In genomic region chr9:89387970-89388867, GRCh38 we compare ENCODE assay signal across 10 cellular contexts.
DNase-seq lines count a peak whose midpoint lies in the region; ATAC-seq and TF ChIP-seq lines count a peak whose summit lies in the region.
"Had no signal": no experiment of that assay in that cellular context is flagged by ENCODE, and none has a peak within 500 bp of the region (broad histone marks: within the 10 kb centered on the region; RNA-seq: fewer than 3 reads in every experiment).

No MANE protein-coding gene starts in this region.

- no peak overlapping the region for H3K4me2 ChIP-seq in OCI-LY7 (ENCODE audit: low read length)

- CTCF ChIA-PET in activated CD4-positive, alpha-beta T cell treated with anti-CD3 and anti-CD28 coated beads, Interleukin-2, amount 10 ng/mL, durations not matched to agents 7 days and 5 days (lab: Charles Lee), result no interaction called here
- CTCF ChIA-PET in OCI-LY7 (lab: Charles Lee; ENCODE audit: unreplicated experiment), result no interaction called here

- DNase-seq in activated CD4-positive, alpha-beta T cell treated with anti-CD3 and anti-CD28 coated beads, Interleukin-2, amount 10 ng/mL, durations not matched to agents 7 days and 5 days, result no peak
- no peak for DNase-seq in activated CD4-positive, alpha-beta T cell treated with anti-CD3 and anti-CD28 coated beads for 1 hour
- DNase-seq in effector memory CD4-positive, alpha-beta T cell, result no peak
- DNase-seq in uterus, result peak; percentile 62 to 75
- no peak for DNase-seq in OCI-LY7 (ENCODE audit: low spot score)
- DNase-seq: CD4-positive, alpha-beta memory T cell; NCI-H146 had no signal

- peak overlapping the region; percentile 57 for H3K27ac Mint-ChIP-seq in activated CD4-positive, alpha-beta T cell treated with anti-CD3 and anti-CD28 coated beads, Interleukin-2, amount 10 ng/mL, durations not matched to agents 7 days and 5 days
- no peak overlapping the region for H3K27ac Mint-ChIP-seq in stimulated activated memory B cell treated with anti-CD40 and anti-IgM and Interleukin-4, amounts not matched to agents 10 μg/mL and 1 μg/mL and 100 μg/mL, for 72 hours

- no peaks in the 10 kb centered on the region for H3K27me3 ChIP-seq in effector memory CD4-positive, alpha-beta T cell (replicated peaks; ENCODE audit: control insufficient read depth, insufficient read depth, low read length, poor library complexity, severe bottlenecking)
- H3K27me3 ChIP-seq in mucosa of rectum (ENCODE audit: control insufficient read depth in 2 of 2, insufficient read depth in 2 of 2, low read length in 2 of 2) (no peaks in the 10 kb centered on the region), uterus (no peaks in the 10 kb centered on the region)

- H3K4me1 Mint-ChIP-seq in activated CD4-positive, alpha-beta T cell treated with anti-CD3 and anti-CD28 coated beads, Interleukin-2, amount 10 ng/mL, durations not matched to agents 7 days and 5 days, result peaks cover 36% of the 10 kb centered on the region
- H3K4me1 Mint-ChIP-seq in stimulated activated memory B cell treated with anti-CD40 and anti-IgM and Interleukin-4, amounts not matched to agents 10 μg/mL and 1 μg/mL and 100 μg/mL, for 72 hours, result peaks cover 9% of the 10 kb centered on the region

- no peaks in the 10 kb centered on the region for H3K9me2 ChIP-seq in OCI-LY7 (ENCODE audit: insufficient read depth, low read length)

- intact Hi-C loops in uterus (cut with DNase I; ENCODE audit: low total_unique reads), result no loop called here
- intact Hi-C loops in OCI-LY7 (cut with micrococcal nuclease; ENCODE audit: unreplicated experiment), result no loop called here

- no peaks in the 10 kb centered on the region for H3K9me3 ChIP-seq in effector memory CD4-positive, alpha-beta T cell (ENCODE audit: control insufficient read depth, low read length)
- H3K9me3 ChIP-seq in mucosa of rectum (ENCODE audit: control insufficient read depth in 2 of 2, low read length in 2 of 2), result no peaks in the 10 kb centered on the region
- no peaks in the 10 kb centered on the region for H3K9me3 ChIP-seq in uterus
- H3K9me3 ChIP-seq in OCI-LY7 (ENCODE audit: low read length), result no peaks in the 10 kb centered on the region

- no peaks in the 10 kb centered on the region for H3K9me3 Mint-ChIP-seq in activated CD4-positive, alpha-beta T cell treated with anti-CD3 and anti-CD28 coated beads, Interleukin-2, amount 10 ng/mL, durations not matched to agents 7 days and 5 days
- no peaks in the 10 kb centered on the region for H3K9me3 Mint-ChIP-seq in stimulated activated memory B cell treated with anti-CD40 and anti-IgM and Interleukin-4, amounts not matched to agents 10 μg/mL and 1 μg/mL and 100 μg/mL, for 72 hours

- no peak overlapping the region for H3K4me3 Mint-ChIP-seq in activated CD4-positive, alpha-beta T cell treated with anti-CD3 and anti-CD28 coated beads, Interleukin-2, amount 10 ng/mL, durations not matched to agents 7 days and 5 days
- H3K4me3 Mint-ChIP-seq in stimulated activated memory B cell treated with anti-CD40 and anti-IgM and Interleukin-4, amounts not matched to agents 10 μg/mL and 1 μg/mL and 100 μg/mL, for 72 hours, result no peak overlapping the region
- H3K4me3 Mint-ChIP-seq: CD4-positive, alpha-beta memory T cell had no signal

- TF ChIP-seq POLR2A in uterus (IDR thresholded peaks at IDR 0.05), result no peak

- no peaks in the 10 kb centered on the region for H4K20me1 ChIP-seq in OCI-LY7 (ENCODE audit: insufficient read depth, low read length)

- POLR2A ChIA-PET in activated CD4-positive, alpha-beta T cell treated with anti-CD3 and anti-CD28 coated beads, Interleukin-2, amount 10 ng/mL, durations not matched to agents 7 days and 5 days (lab: Charles Lee), result no interaction called here
- POLR2A ChIA-PET in OCI-LY7 (lab: Charles Lee), result no interaction called here

- H2AFZ ChIP-seq in OCI-LY7 (ENCODE audit: low read length), result no peak overlapping the region

- no peak overlapping the region for H3K9ac ChIP-seq in mucosa of rectum (ENCODE audit: low read depth in 1 of 2, low read length in 2 of 2)

- no peaks in the 10 kb centered on the region for H3K27me3 Mint-ChIP-seq in activated CD4-positive, alpha-beta T cell treated with anti-CD3 and anti-CD28 coated beads, Interleukin-2, amount 10 ng/mL, durations not matched to agents 7 days and 5 days
- no peaks in the 10 kb centered on the region for H3K27me3 Mint-ChIP-seq in stimulated activated memory B cell treated with anti-CD40 and anti-IgM and Interleukin-4, amounts not matched to agents 10 μg/mL and 1 μg/mL and 100 μg/mL, for 72 hours
- H3K27me3 Mint-ChIP-seq: CD4-positive, alpha-beta memory T cell had no signal

- peak overlapping the region; percentile 8 for H3K27ac ChIP-seq in effector memory CD4-positive, alpha-beta T cell (ENCODE audit: insufficient read depth, low read length, poor library complexity, severe bottlenecking)
- H3K27ac ChIP-seq in mucosa of rectum (ENCODE audit: low read depth in 2 of 2, low read length in 2 of 2), result peak overlapping the region; percentile 61 to 69
- H3K27ac ChIP-seq in uterus, result peak overlapping the region; percentile 62 to 75
- no peak overlapping the region for H3K27ac ChIP-seq in OCI-LY7 (ENCODE audit: low read depth, low read length, poor library complexity, severe bottlenecking)

- no TSS peak for BruUV-seq in OCI-LY7 (replicated peaks; lab: Mats Ljungman, UMichigan)

- no peaks in the 10 kb centered on the region for H3K79me2 ChIP-seq in OCI-LY7 (ENCODE audit: insufficient read depth, low read depth, low read length)

- H3K4me1 ChIP-seq in effector memory CD4-positive, alpha-beta T cell (ENCODE audit: control insufficient read depth, insufficient read depth, low read length, poor library complexity, severe bottlenecking), result no peaks in the 10 kb centered on the region
- H3K4me1 ChIP-seq in mucosa of rectum (ENCODE audit: control insufficient read depth in 2 of 2, insufficient read depth in 2 of 2, low read length in 2 of 2), result peaks cover 2 to 4% of the 10 kb centered on the region in 2 donors
- H3K4me1 ChIP-seq in uterus, result no peaks in the 10 kb centered on the region
- no peaks in the 10 kb centered on the region for H3K4me1 ChIP-seq in OCI-LY7 (ENCODE audit: insufficient read depth, low read length, poor library complexity, severe bottlenecking)

- no peak overlapping the region for H3K4me3 ChIP-seq in effector memory CD4-positive, alpha-beta T cell (ENCODE audit: insufficient read depth, low read depth, low read length, poor library complexity, severe bottlenecking)
- H3K4me3 ChIP-seq in mucosa of rectum (ENCODE audit: low read length in 2 of 2) (no peak overlapping the region), uterus (no peak overlapping the region), OCI-LY7 (ENCODE audit: low read depth, low read length, poor library complexity, severe bottlenecking) (no peak overlapping the region)

- no peak for ATAC-seq in stimulated activated memory B cell treated with anti-CD40 and anti-IgM and Interleukin-4, amounts not matched to agents 10 μg/mL and 1 μg/mL and 100 μg/mL, for 72 hours
- ATAC-seq in GM18520 (IDR thresholded peaks at IDR 0.05; ENCODE audit: unreplicated experiment), result no peak

- TF ChIP-seq CTCF in uterus (IDR thresholded peaks at IDR 0.05) (peak in 1 of 4 experiments; percentile 10), OCI-LY7 (conservative IDR thresholded peaks at IDR 0.05; ENCODE audit: low read length) (no peak)

- H3K36me3 Mint-ChIP-seq in activated CD4-positive, alpha-beta T cell treated with anti-CD3 and anti-CD28 coated beads, Interleukin-2, amount 10 ng/mL, durations not matched to agents 7 days and 5 days (ENCODE audit: low read depth), result peaks cover 86% of the 10 kb centered on the region
- peaks cover 90% of the 10 kb centered on the region for H3K36me3 Mint-ChIP-seq in stimulated activated memory B cell treated with anti-CD40 and anti-IgM and Interleukin-4, amounts not matched to agents 10 μg/mL and 1 μg/mL and 100 μg/mL, for 72 hours

- H3K36me3 ChIP-seq in effector memory CD4-positive, alpha-beta T cell (ENCODE audit: control insufficient read depth, insufficient read depth, low read length), result peaks cover 97% of the 10 kb centered on the region
- H3K36me3 ChIP-seq in mucosa of rectum (ENCODE audit: control insufficient read depth in 2 of 2, insufficient read depth in 2 of 2, low read length in 2 of 2), result peaks cover 44 to 77% of the 10 kb centered on the region in 2 donors
- H3K36me3 ChIP-seq in uterus, result no peaks in the 10 kb centered on the region
- peaks cover 53% of the 10 kb centered on the region for H3K36me3 ChIP-seq in OCI-LY7 (ENCODE audit: insufficient read depth, low read length)

Comparison
In these comparisons a context has a peak if more than half of its experiments do, and no peak if none do; other contexts are left out.
1. DNase-seq: peak in uterus (2 of 2); none in activated CD4-positive, alpha-beta T cell treated with anti-CD3 and anti-CD28 coated beads, Interleukin-2, amount 10 ng/mL, durations not matched to agents 7 days and 5 days (single experiment), activated CD4-positive, alpha-beta T cell treated with anti-CD3 and anti-CD28 coated beads for 1 hour (single experiment), effector memory CD4-positive, alpha-beta T cell (0 of 3) and OCI-LY7 (single experiment).